In genomic region chr12:45336331-45336730, GRCh38 we compare ENCODE assay signal across 14 cellular contexts.
DNase-seq lines count a peak whose midpoint lies in the region; ATAC-seq, FAIRE-seq and TF ChIP-seq lines count a peak whose summit lies in the region.
"Had no signal": no experiment of that assay in that cellular context is flagged by ENCODE, and none has a peak within 500 bp of the region (broad histone marks: within the 10 kb centered on the region; RNA-seq: fewer than 3 reads in every experiment).

No MANE protein-coding gene starts in this region.

- H3K36me3 Mint-ChIP-seq in natural killer cell: no peaks in the 10 kb centered on the region

- no peak overlapping the region for H3K27ac Mint-ChIP-seq in natural killer cell
- H3K27ac Mint-ChIP-seq: activated CD8-positive, alpha-beta memory T cell treated with anti-CD3 and anti-CD28 coated beads, Interleukin-2, amount 10 ng/mL, durations not matched to agents 7 days and 5 days had no signal

- intact Hi-C loops in natural killer cell (cut with micrococcal nuclease): no loop called here

- DNase-seq in EH (ENCODE audit: low read depth): peak; percentile 95
- peak; percentile 22 for DNase-seq in NCI-H69 (lab: John Stamatoyannopoulos, UW)
- peak; percentile 98 for DNase-seq in choroid plexus epithelial cell (ENCODE audit: low read depth)
- no peak for DNase-seq in natural killer cell
- DNase-seq in D721Med (ENCODE audit: insufficient read length, low spot score): no peak
- DNase-seq in HUDEP-2 (lab: John Stamatoyannopoulos, UW; ENCODE audit: unreplicated experiment in 76 of 76): no peak
- no peak for DNase-seq in stimulated activated CD4-positive, alpha-beta T cell treated with anti-CD3 and anti-CD28 coated beads, Interleukin-12 subunit alpha, Interleukin-12 subunit beta, amount 100 ng/mL, for 4 hours
- DNase-seq: activated CD8-positive, alpha-beta memory T cell treated with anti-CD3 and anti-CD28 coated beads, Interleukin-2, amount 10 ng/mL, durations not matched to agents 7 days and 5 days; caudate nucleus; DMS79 treated with DMSO at 0.1 percent for 48 hours; heart right ventricle; midbrain; NCI-H524 had no signal

- no peak overlapping the region for H3K4me3 Mint-ChIP-seq in natural killer cell
- H3K4me3 Mint-ChIP-seq: activated CD8-positive, alpha-beta memory T cell treated with anti-CD3 and anti-CD28 coated beads, Interleukin-2, amount 10 ng/mL, durations not matched to agents 7 days and 5 days had no signal

- H3K9me3 Mint-ChIP-seq in natural killer cell: no peaks in the 10 kb centered on the region

- ATAC-seq in natural killer cell (peak in 2 of 3 donors; percentile 50 to 62), GM19395 (IDR thresholded peaks at IDR 0.05; ENCODE audit: unreplicated experiment) (no peak)
- ATAC-seq: activated CD8-positive, alpha-beta memory T cell treated with anti-CD3 and anti-CD28 coated beads, Interleukin-2, amount 10 ng/mL, durations not matched to agents 7 days and 5 days had no signal

- no peaks in the 10 kb centered on the region for H3K4me1 Mint-ChIP-seq in natural killer cell

- no peak for FAIRE-seq in D721Med (lab: Jason Lieb, UNC)

- TF ChIP-seq CTCF in choroid plexus epithelial cell (conservative IDR thresholded peaks at IDR 0.05; ENCODE audit: low read depth, low read length) (no peak), natural killer cell (IDR thresholded peaks at IDR 0.05) (no peak), D721Med (IDR thresholded peaks at IDR 0.05; ENCODE audit: insufficient read depth, missing control alignments) (no peak)

- no peaks in the 10 kb centered on the region for H3K27me3 Mint-ChIP-seq in natural killer cell (ENCODE audit: low read depth in 2 of 2)
- H3K27me3 Mint-ChIP-seq: activated CD8-positive, alpha-beta memory T cell treated with anti-CD3 and anti-CD28 coated beads, Interleukin-2, amount 10 ng/mL, durations not matched to agents 7 days and 5 days had no signal

- no peak overlapping the region for H3K4me3 ChIP-seq in choroid plexus epithelial cell (ENCODE audit: low read depth, low read length)
- H3K4me3 ChIP-seq: heart right ventricle had no signal

Comparison
In these comparisons a context has a peak if more than half of its experiments do, and no peak if none do; other contexts are left out.
1. DNase-seq: peak in EH (single experiment), NCI-H69 (single experiment) and choroid plexus epithelial cell (single experiment); none in natural killer cell (single experiment), D721Med (single experiment), HUDEP-2 (0 of 76) and stimulated activated CD4-positive, alpha-beta T cell treated with anti-CD3 and anti-CD28 coated beads, Interleukin-12 subunit alpha, Interleukin-12 subunit beta, amount 100 ng/mL, for 4 hours (single experiment).